12 cellular contexts compared by ENCODE assay signal in genomic region chr13:30806784-30807183, GRCh38.
DNase-seq lines count a peak whose midpoint lies in the region; ATAC-seq and TF ChIP-seq lines count a peak whose summit lies in the region.
"Had no signal": no experiment of that assay in that cellular context is flagged by ENCODE, and none has a peak within 500 bp of the region (broad histone marks: within the 10 kb centered on the region; RNA-seq: fewer than 3 reads in every experiment).

No MANE protein-coding gene starts in this region.

- H3F3A ChIP-seq in smooth muscle cell (ENCODE audit: low read depth): peaks cover 14% of the 10 kb centered on the region

- H3K36me3 ChIP-seq in fibroblast of lung (ENCODE audit: control insufficient read depth, insufficient read depth, low read length) (no peaks in the 10 kb centered on the region), smooth muscle cell (ENCODE audit: low read depth) (no peaks in the 10 kb centered on the region), testis (ENCODE audit: low read depth, missing control alignments) (no peaks in the 10 kb centered on the region)
- H3K36me3 ChIP-seq: heart right ventricle, spleen had no signal

- WGBS in smooth muscle cell (ENCODE audit: low lambda C conversion rate): 23% methylated on average over 3 of the region's 3 CpGs
- 38 to 50% methylated on average over 3 of the region's 3 CpGs for WGBS in testis, 2 donors

- TF ChIP-seq CTCF in fibroblast of lung (conservative IDR thresholded peaks at IDR 0.05 in 1 of 2, IDR thresholded peaks at IDR 0.05 in 1 of 2; ENCODE audit: low read depth in 1 of 2, low read length in 2 of 2): no peak
- TF ChIP-seq CTCF in smooth muscle cell (IDR thresholded peaks at IDR 0.05; ENCODE audit: borderline replicate concordance, insufficient read depth, poor library complexity, severe bottlenecking): no peak
- TF ChIP-seq CTCF in testis (IDR thresholded peaks at IDR 0.05): no peak

- H3K9ac ChIP-seq in fibroblast of lung (ENCODE audit: insufficient read depth, low read length): no peak overlapping the region
- no peak overlapping the region for H3K9ac ChIP-seq in smooth muscle cell (ENCODE audit: low read depth)

- H3K27ac ChIP-seq in fibroblast of lung (ENCODE audit: insufficient read depth, low read length) (no peak overlapping the region), smooth muscle cell (ENCODE audit: low read depth) (peak overlapping the region; percentile 88), testis (no peak overlapping the region)

- ATAC-seq in GM18907 (IDR thresholded peaks at IDR 0.05; ENCODE audit: unreplicated experiment) (no peak), GM18870 (IDR thresholded peaks at IDR 0.05; ENCODE audit: unreplicated experiment) (no peak)

- no peak overlapping the region for H2AFZ ChIP-seq in fibroblast of lung (ENCODE audit: low read length)
- H2AFZ ChIP-seq in smooth muscle cell (ENCODE audit: low read depth): no peak overlapping the region

- H3K4me2 ChIP-seq in fibroblast of lung (ENCODE audit: extremely low read depth, insufficient read depth, low read length): no peak overlapping the region
- peak overlapping the region; percentile 28 for H3K4me2 ChIP-seq in smooth muscle cell

- H3K4me1 ChIP-seq in fibroblast of lung (ENCODE audit: control insufficient read depth, extremely low read depth, insufficient read depth, low read length) (peaks cover 6% of the 10 kb centered on the region), smooth muscle cell (ENCODE audit: low read depth) (peaks cover 4% of the 10 kb centered on the region), testis (peaks cover 24% of the 10 kb centered on the region)

- DNase-seq in H4 (ENCODE audit: low spot score): peak; percentile 37
- DNase-seq in RKO (ENCODE audit: low spot score): peak; percentile 64
- DNase-seq in fibroblast of lung (ENCODE audit: low read depth in 2 of 2): peak; percentile 82 to 85
- no peak for DNase-seq in smooth muscle cell (lab: John Stamatoyannopoulos, UW; ENCODE audit: unreplicated experiment)
- no peak for DNase-seq in testis
- DNase-seq: activated CD8-positive, alpha-beta memory T cell treated with anti-CD3 and anti-CD28 coated beads, Interleukin-2, amount 50 U/mL, for 4 hours; cerebellar nuclear complex; heart right ventricle; KG1; spleen had no signal

- no peaks in the 10 kb centered on the region for H3K27me3 ChIP-seq in fibroblast of lung (ENCODE audit: control insufficient read depth, insufficient read depth, low read length)
- no peaks in the 10 kb centered on the region for H3K27me3 ChIP-seq in smooth muscle cell (ENCODE audit: low read depth)
- H3K27me3 ChIP-seq in testis: no peaks in the 10 kb centered on the region
- H3K27me3 ChIP-seq: heart right ventricle, spleen had no signal

- TF ChIP-seq POLR2A in testis (IDR thresholded peaks at IDR 0.05): no peak

- H3K9me3 ChIP-seq in fibroblast of lung (ENCODE audit: control insufficient read depth, insufficient read depth, low read depth, low read length) (no peaks in the 10 kb centered on the region), smooth muscle cell (replicated peaks; ENCODE audit: low read depth) (no peaks in the 10 kb centered on the region), testis (no peaks in the 10 kb centered on the region)
- H3K9me3 ChIP-seq: heart right ventricle, spleen had no signal

- intact Hi-C loops in testis (cut with DNase I; ENCODE audit: low total_unique reads): loop anchor here (10.0 kb wide), 1 partner anchor 132 kb away; no protein-coding TSS in a partner anchor

- H4K20me1 ChIP-seq in fibroblast of lung (ENCODE audit: control insufficient read depth, extremely low read depth, insufficient read depth, low read length) (no peaks in the 10 kb centered on the region), smooth muscle cell (ENCODE audit: low read depth) (no peaks in the 10 kb centered on the region)

- H3K79me2 ChIP-seq in fibroblast of lung (ENCODE audit: control insufficient read depth, insufficient read depth, low read length) (no peaks in the 10 kb centered on the region), smooth muscle cell (ENCODE audit: low read depth) (no peaks in the 10 kb centered on the region)

- H3K4me3 ChIP-seq in fibroblast of lung (replicated peaks in 1 of 4; ENCODE audit: control extremely low read depth in 1 of 4, insufficient read depth in 1 of 4, low read depth in 3 of 4, low read length in 4 of 4): no peak overlapping the region
- H3K4me3 ChIP-seq in smooth muscle cell: no peak overlapping the region
- no peak overlapping the region for H3K4me3 ChIP-seq in testis
- H3K4me3 ChIP-seq: heart right ventricle, spleen had no signal

Comparison
In these comparisons a context has a peak if more than half of its experiments do, and no peak if none do; other contexts are left out.
1. DNase-seq: peak in H4 (single experiment), RKO (single experiment) and fibroblast of lung (2 of 2); none in smooth muscle cell (single experiment) and testis (single experiment).